35 cellular contexts compared by ENCODE assay signal in the genomic region with DNA sequence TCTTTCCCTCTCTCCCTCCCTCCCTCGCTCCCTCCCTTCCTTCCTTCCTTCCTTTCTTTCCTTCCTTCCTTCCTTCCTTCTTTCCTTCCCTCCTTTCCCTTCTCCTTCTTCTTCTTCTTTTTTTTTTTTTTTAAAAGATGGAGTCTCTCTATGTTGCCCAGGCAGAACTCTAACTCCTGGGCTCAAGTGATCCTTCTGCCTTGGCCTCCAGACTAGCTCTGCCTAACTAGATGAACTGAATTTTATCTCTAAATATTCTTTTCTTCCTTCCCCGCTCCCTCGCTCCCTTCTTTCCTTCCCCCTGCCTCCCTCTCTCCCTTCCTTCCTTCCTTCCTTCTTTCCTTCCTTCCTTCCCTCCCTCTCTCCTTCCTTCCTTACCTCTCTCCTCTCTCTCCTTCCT.
"Had no signal": no experiment of that assay in that cellular context is flagged by ENCODE, and none has a peak within 500 bp of the region (broad histone marks: within the 10 kb centered on the region; RNA-seq: fewer than 3 reads in every experiment).

No MANE protein-coding gene starts in this region.

- H3K4me3 ChIP-seq: MG63 had no signal

- H3K36me3 ChIP-seq: MG63 had no signal

- DNase-seq: Karpas-422, Kasumi-1, MG63, MM.1S, MV-4-11, NCI-H1048, NCI-H1092, NCI-H1092 treated with DMSO at 0.1 percent for 48 hours, NCI-H1105, NCI-H1105 treated with DMSO at 0.1 percent for 48 hours, NCI-H1417, NCI-H1417 treated with DMSO at 0.1 percent for 48 hours, NCI-H1436, NCI-H1436 treated with DMSO at 0.1 percent for 48 hours, NCI-H146, NCI-H1694, NCI-H1694 treated with DMSO at 0.1 percent for 48 hours, NCI-H187, NCI-H187 treated with DMSO at 0.1 percent for 48 hours, NCI-H1930, NCI-H2029, NCI-H2029 treated with DMSO at 0.1 percent for 48 hours, NCI-H2081, NCI-H2081 treated with DMSO at 0.1 percent for 48 hours, NCI-H2107, NCI-H2171, NCI-H2171 treated with DMSO at 0.1 percent for 48 hours, NCI-H2227 treated with DMSO at 0.1 percent for 48 hours, NCI-H226, NCI-H345, NCI-H446, NCI-H446 treated with DMSO at 0.1 percent for 48 hours, NCI-H510A, NCI-H510A treated with DMSO at 0.1 percent for 48 hours, NCI-H524 had no signal

- H3K9me3 ChIP-seq: MG63 had no signal

- H3K27me3 ChIP-seq: MG63 had no signal
